Comparison of ENCODE assay signal across 8 cellular contexts in the genomic region with DNA sequence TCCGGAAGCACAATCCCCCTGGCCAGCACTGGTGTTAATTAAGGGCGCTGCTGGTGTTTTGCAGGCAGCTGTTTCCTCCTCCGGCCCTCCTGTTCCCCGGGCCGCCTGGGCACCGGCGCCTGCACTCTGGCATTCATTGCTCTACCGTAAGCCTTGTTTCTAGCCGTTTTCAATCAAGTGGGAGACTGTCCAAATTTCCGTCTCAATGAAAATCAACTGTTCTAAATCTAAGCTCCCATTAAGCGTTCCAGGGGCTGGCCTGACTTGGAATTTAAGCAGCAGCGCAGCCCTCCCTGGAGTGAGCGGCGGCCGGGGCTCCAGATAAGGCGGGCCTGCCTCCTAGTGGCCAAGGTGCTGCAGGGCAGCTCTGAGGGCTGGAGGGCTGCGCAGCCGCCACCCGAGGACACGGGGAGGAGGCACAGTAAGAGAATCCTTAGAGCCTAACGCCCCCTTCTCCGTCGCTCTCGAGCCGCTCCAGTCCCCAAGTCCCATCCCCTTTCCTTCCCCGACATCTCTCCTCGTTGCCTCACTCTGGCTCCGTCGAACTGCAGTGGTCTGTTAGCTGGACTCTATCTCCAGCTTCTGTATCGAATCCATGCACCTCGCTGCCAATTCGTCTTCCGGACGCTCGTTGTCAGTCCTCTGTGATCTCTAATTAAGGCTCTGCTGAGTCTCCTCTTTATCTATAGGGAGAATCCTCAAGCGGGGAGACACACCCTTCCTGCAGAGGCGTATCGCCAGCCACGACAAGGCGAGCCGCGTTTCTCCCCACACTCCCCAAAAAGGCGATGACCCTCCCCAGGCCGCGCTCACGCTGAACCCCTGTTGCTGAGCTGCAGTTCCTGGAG. TPM values are rescaled to one million over a fixed set of nuclear protein-coding genes. Genes with fewer than 3 reads are reported as not detected.
DNase-seq lines count a peak whose midpoint lies in the region; ATAC-seq, FAIRE-seq and TF ChIP-seq lines count a peak whose summit lies in the region.

No MANE protein-coding gene starts in this region.

- BruUV-seq in HepG2 (replicated peaks; lab: Mats Ljungman, UMichigan), result no TSS peak

- H4K20me1 ChIP-seq in HepG2 (ENCODE audit: insufficient read depth, low read length), result no peaks in the 10 kb centered on the region

- POLR2A ChIA-PET in activated CD4-positive, alpha-beta T cell treated with anti-CD3 and anti-CD28 coated beads, Interleukin-2, amount 10 ng/mL, durations not matched to agents 7 days and 5 days (lab: Charles Lee), result interaction anchor here (0.9 to 1.4 kb wide), 3 partner anchors 42 to 152 kb away, joined by 3 to 7 read pairs (median 7); a partner anchor contains a TSS
- POLR2A ChIA-PET in HepG2 (lab: Yijun Ruan, JAX), result no interaction called here

- no peaks in the 10 kb centered on the region for H3K9me3 ChIP-seq in HepG2 (ENCODE audit: low read length)

- no peaks in the 10 kb centered on the region for H3K27me3 Mint-ChIP-seq in activated CD4-positive, alpha-beta T cell treated with anti-CD3 and anti-CD28 coated beads, Interleukin-2, amount 10 ng/mL, durations not matched to agents 7 days and 5 days
- no peaks in the 10 kb centered on the region for H3K27me3 Mint-ChIP-seq in dendritic cell treated with granulocyte-macrophage colony-stimulating factor and Interleukin-4, amounts not matched to agents 40 ng/mL and 50 ng/mL, for 4 days

- peaks cover 19% of the 10 kb centered on the region for H3K4me1 ChIP-seq in HepG2 (ENCODE audit: insufficient read depth, low read length)

- intact Hi-C loops in dendritic cell treated with granulocyte-macrophage colony-stimulating factor and Interleukin-4, amounts not matched to agents 40 ng/mL and 50 ng/mL, for 4 days (cut with micrococcal nuclease), result loop anchor here (1.0 kb wide), 2 partner anchors 130 to 280 kb away; a partner anchor contains a TSS
- intact Hi-C loops in HepG2 (cut with micrococcal nuclease; ENCODE audit: unreplicated experiment), result loop anchor here (1.0 to 2.0 kb wide), 2 partner anchors 130 to 242 kb away; a partner anchor contains a TSS

- TF ChIP-seq POLR2A in HepG2 (IDR thresholded peaks at IDR 0.05; ENCODE audit: insufficient read depth in 1 of 2, low read depth in 2 of 2, low read length in 2 of 2), result no peak

- H3K27ac Mint-ChIP-seq in activated CD4-positive, alpha-beta T cell treated with anti-CD3 and anti-CD28 coated beads, Interleukin-2, amount 10 ng/mL, durations not matched to agents 7 days and 5 days, result peak overlapping the region; percentile 79
- peak overlapping the region; percentile 97 for H3K27ac Mint-ChIP-seq in dendritic cell treated with granulocyte-macrophage colony-stimulating factor and Interleukin-4, amounts not matched to agents 40 ng/mL and 50 ng/mL, for 4 days

- WGBS in HepG2 (ENCODE audit: low lambda C conversion rate), result 30% methylated on average over 31 of the region's 46 CpGs

- H3K4me2 ChIP-seq in HepG2 (ENCODE audit: low read depth, low read length), result peak overlapping the region; percentile 88

- peak overlapping the region; percentile 73 for H3K4me3 Mint-ChIP-seq in activated CD4-positive, alpha-beta T cell treated with anti-CD3 and anti-CD28 coated beads, Interleukin-2, amount 10 ng/mL, durations not matched to agents 7 days and 5 days
- peak overlapping the region; percentile 93 for H3K4me3 Mint-ChIP-seq in dendritic cell treated with granulocyte-macrophage colony-stimulating factor and Interleukin-4, amounts not matched to agents 40 ng/mL and 50 ng/mL, for 4 days

- TF ChIP-seq EP300 in HepG2 (IDR thresholded peaks at IDR 0.05; ENCODE audit: low read depth in 2 of 2, low read length in 2 of 2) (no peak), HepG2 (CRISPR knock-in tag; IDR thresholded peaks at IDR 0.05; ENCODE audit: borderline replicate concordance) (no peak)

- no peaks in the 10 kb centered on the region for H3K79me2 ChIP-seq in HepG2 (ENCODE audit: insufficient read depth, low read length)

- ATAC-seq in GM18867 (IDR thresholded peaks at IDR 0.05; ENCODE audit: unreplicated experiment) (peak; percentile 97), HG03135 (IDR thresholded peaks at IDR 0.05; ENCODE audit: unreplicated experiment) (peak; percentile 98), HepG2 (peak; percentile 100)

- H3K4me1 Mint-ChIP-seq in activated CD4-positive, alpha-beta T cell treated with anti-CD3 and anti-CD28 coated beads, Interleukin-2, amount 10 ng/mL, durations not matched to agents 7 days and 5 days, result peaks cover 55% of the 10 kb centered on the region
- H3K4me1 Mint-ChIP-seq in dendritic cell treated with granulocyte-macrophage colony-stimulating factor and Interleukin-4, amounts not matched to agents 40 ng/mL and 50 ng/mL, for 4 days (ENCODE audit: low read depth), result peaks cover 58% of the 10 kb centered on the region

- H3K4me3 ChIP-seq in AG09309 (ENCODE audit: control insufficient read depth, low read depth, low read length) (peak overlapping the region; percentile 49), HepG2 (replicated peaks in 1 of 3; ENCODE audit: insufficient read depth in 1 of 3, low read depth in 2 of 3, low read length in 3 of 3) (peak overlapping the region; percentile 31 to 73 (median 46); a peak in 5 of 6 replicates)

- no peak overlapping the region for H3K9ac ChIP-seq in HepG2 (ENCODE audit: insufficient read depth, low read depth, low read length)

- CTCF ChIA-PET in activated CD4-positive, alpha-beta T cell treated with anti-CD3 and anti-CD28 coated beads, Interleukin-2, amount 10 ng/mL, durations not matched to agents 7 days and 5 days (lab: Charles Lee), result interaction anchor here (0.5 to 4.2 kb wide), 56 partner anchors 10 to 356 kb away, joined by 3 to 41 read pairs (median 5); a partner anchor contains a TSS
- CTCF ChIA-PET in HepG2 (lab: Yijun Ruan, JAX; ENCODE audit: low intra/inter-chr PET ratio, low total read pairs), result interaction anchor here (1.2 to 2.3 kb wide), 2 partner anchors 244 to 280 kb away, joined by 3 to 23 read pairs; no protein-coding TSS in a partner anchor

- H3K36me3 ChIP-seq in HepG2 (replicated peaks in 1 of 2; ENCODE audit: control insufficient read depth in 1 of 2, insufficient read depth in 2 of 2, low read length in 2 of 2), result no peaks in the 10 kb centered on the region

- TF ChIP-seq CTCF in AG09309 (IDR thresholded peaks at IDR 0.05; ENCODE audit: control insufficient read depth, insufficient read depth, low read depth, low read length, missing control alignments), result peak; percentile 100
- TF ChIP-seq CTCF in HepG2 (CRISPR knock-in tag; IDR thresholded peaks at IDR 0.05), result peak; percentile 98

- in situ Hi-C loops in HepG2 (cut with HindIII; ENCODE audit: extremely low pct_ligation_motif_present, low pct_unique_long_range_greater_than_20kb), result loop anchor here (5.0 kb wide), 2 partner anchors 126 to 281 kb away; no protein-coding TSS in a partner anchor

- H3K27me3 ChIP-seq in HepG2 (ENCODE audit: control insufficient read depth in 1 of 2, insufficient read depth in 2 of 2, low read length in 2 of 2), result peaks cover 8 to 38% of the 10 kb centered on the region in 2 experiments

- peak overlapping the region; percentile 61 for H2AFZ ChIP-seq in HepG2 (ENCODE audit: low read length)

- no peak overlapping the region for H3K27ac ChIP-seq in HepG2 (ENCODE audit: extremely low read length, insufficient read depth, low read length)

- FAIRE-seq in HepG2 (lab: Jason Lieb, UNC), result peak; percentile 8

- DNase-seq in AG09309 (ENCODE audit: low read depth) (peak; percentile 42), NCI-H446 (lab: John Stamatoyannopoulos, UW) (peak; percentile 74 to 93), HepG2 (ENCODE audit: low spot score) (peak; percentile 42)
- peak; percentile 88 for DNase-seq in activated CD4-positive, alpha-beta T cell treated with anti-CD3 and anti-CD28 coated beads, Interleukin-2, amount 10 ng/mL, durations not matched to agents 7 days and 5 days
- DNase-seq in stimulated activated CD4-positive, alpha-beta T cell treated with anti-CD3 and anti-CD28 coated beads, Interleukin-2, amount 100 ng/mL, for 4 hours (ENCODE audit: low read depth), result peak; percentile 83

- TF ChIP-seq RAD21 in HepG2 (CRISPR knock-in tag; IDR thresholded peaks at IDR 0.05), result peak; percentile 90

- no peaks in the 10 kb centered on the region for H3K9me3 Mint-ChIP-seq in activated CD4-positive, alpha-beta T cell treated with anti-CD3 and anti-CD28 coated beads, Interleukin-2, amount 10 ng/mL, durations not matched to agents 7 days and 5 days
- no peaks in the 10 kb centered on the region for H3K9me3 Mint-ChIP-seq in dendritic cell treated with granulocyte-macrophage colony-stimulating factor and Interleukin-4, amounts not matched to agents 40 ng/mL and 50 ng/mL, for 4 days

- peaks cover 32% of the 10 kb centered on the region for H3K36me3 Mint-ChIP-seq in activated CD4-positive, alpha-beta T cell treated with anti-CD3 and anti-CD28 coated beads, Interleukin-2, amount 10 ng/mL, durations not matched to agents 7 days and 5 days (ENCODE audit: low read depth)
- peaks cover 4% of the 10 kb centered on the region for H3K36me3 Mint-ChIP-seq in dendritic cell treated with granulocyte-macrophage colony-stimulating factor and Interleukin-4, amounts not matched to agents 40 ng/mL and 50 ng/mL, for 4 days (ENCODE audit: low read depth)

RNA-seq across cellular contexts. Expression of a gene that starts 57.8 kb away (rescaled TPM):
- 10 to 100 TPM; 31.8 to 41.0 TPM for total RNA-seq in activated CD4-positive, alpha-beta T cell treated with anti-CD3 and anti-CD28 coated beads, Interleukin-2, amount 10 ng/mL, durations not matched to agents 7 days and 5 days
- 44.6 and 45.5 TPM in 2 replicates for total RNA-seq in HepG2 (2016; rRNA removed; fragmentation: Illumina TruSeq; extraction: Trizol)
- total RNA-seq in HepG2 (2016; cell fraction: cytosol; rRNA removed; fragmentation: Illumina TruSeq; extraction: Trizol; ENCODE audit: low read depth), result 8.5 and 9.3 TPM in 2 replicates
- 43.8 and 46.2 TPM in 2 replicates for total RNA-seq in HepG2 (2016; cell fraction: insoluble cytoplasmic fraction; rRNA removed; fragmentation: Illumina TruSeq; extraction: Trizol)
- total RNA-seq in HepG2 (2016; cell fraction: membrane; rRNA removed; fragmentation: Illumina TruSeq; extraction: Trizol), result 33.3 and 37.9 TPM in 2 replicates
- 43.7 and 45.6 TPM in 2 replicates for total RNA-seq in HepG2 (2016; cell fraction: nucleus; rRNA removed; fragmentation: Illumina TruSeq; extraction: Trizol)
- polyA plus RNA-seq in HepG2 (2011; rRNA removed), result 29.9 and 30.0 TPM in 2 replicates
- 27.1 and 30.0 TPM in 2 replicates for polyA plus RNA-seq in HepG2 (2011; cell fraction: cytosol; rRNA removed)
- 29.5 and 30.7 TPM in 2 replicates for polyA plus RNA-seq in HepG2 (2011; cell fraction: nucleus; rRNA removed)
- polyA plus RNA-seq in HepG2 (2012), result 26.8 and 28.6 TPM in 2 replicates
- polyA plus RNA-seq in HepG2 (2016; cell fraction: cytosol; fragmentation: Illumina TruSeq; extraction: Trizol; ENCODE audit: low read depth), result 5.8 and 5.9 TPM in 2 replicates
- polyA plus RNA-seq in HepG2 (2016; cell fraction: insoluble cytoplasmic fraction; fragmentation: Illumina TruSeq; extraction: Trizol; ENCODE audit: low read depth), result 47.0 and 48.7 TPM in 2 replicates
- polyA plus RNA-seq in HepG2 (2016; cell fraction: membrane; fragmentation: Illumina TruSeq; extraction: Trizol; ENCODE audit: low read depth), result 20.5 and 21.4 TPM in 2 replicates
- 53.9 and 57.1 TPM in 2 replicates for polyA plus RNA-seq in HepG2 (2016; cell fraction: nucleus; fragmentation: Illumina TruSeq; extraction: Trizol; ENCODE audit: insufficient read depth, low read depth)
- polyA minus RNA-seq in HepG2 (2011; rRNA and poly(A)+ RNA removed; ENCODE audit: low replicate concordance), result 65.8 and 107 TPM in 2 replicates
- 26.6 and 33.6 TPM in 2 replicates for polyA minus RNA-seq in HepG2 (2011; cell fraction: cytosol; rRNA and poly(A)+ RNA removed)
- polyA minus RNA-seq in HepG2 (2011; cell fraction: nucleus; rRNA and poly(A)+ RNA removed), result 44.2 and 52.0 TPM in 2 replicates
